ENCODE assay signal across 8 cellular contexts in genomic region chr12:51172515-51173431, GRCh38. TPM values are rescaled to one million over a fixed set of nuclear protein-coding genes. Genes with fewer than 3 reads are reported as not detected.
A peak's percentile ranks its signal among the peaks of the same experiment; 100 is the strongest.
DNase-seq lines count a peak whose midpoint lies in the region; ATAC-seq and TF ChIP-seq lines count a peak whose summit lies in the region.

Gene TFCP2 (minus strand): TSS chr12:51173135. CDS start chr12:51172422, 713 bp downstream.

- H3K4me3 ChIP-seq in DOHH2 (ENCODE audit: low read length) (peak within 1 kb of the TSS; percentile 89), GM23248 (peak within 1 kb of the TSS; percentile 90), Karpas-422 (ENCODE audit: low read length) (peak within 1 kb of the TSS; percentile 95), fibroblast of mammary gland (ENCODE audit: control insufficient read depth, low read depth, low read length) (peak within 1 kb of the TSS; percentile 96)

- no peaks in the 10 kb centered on the region for H3K9me3 Mint-ChIP-seq in activated T-helper 2 cell treated with anti-CD3 and anti-CD28 coated beads, Interferon-gamma antibody, Interleukin-2, Interleukin-4, amounts not matched to agents 10 μg/mL and 5 μg/mL and 100 μg/mL, durations not matched to agents 14 hours and 24 hours and 36 hours
- H3K9me3 Mint-ChIP-seq in naive thymus-derived CD8-positive, alpha-beta T cell, result no peaks in the 10 kb centered on the region
- H3K9me3 Mint-ChIP-seq in stimulated activated naive B cell treated with anti-CD40 and anti-IgM and Interleukin-4, amounts not matched to agents 10 μg/mL and 1 μg/mL and 100 μg/mL, for 72 hours, result no peaks in the 10 kb centered on the region

- no peaks in the 10 kb centered on the region for H3K9me3 ChIP-seq in DOHH2 (ENCODE audit: control insufficient read depth, insufficient read depth, low read length)
- no peaks in the 10 kb centered on the region for H3K9me3 ChIP-seq in GM23248 (ENCODE audit: low read depth)
- H3K9me3 ChIP-seq in Karpas-422 (ENCODE audit: low read length), result no peaks in the 10 kb centered on the region

- ATAC-seq in naive thymus-derived CD8-positive, alpha-beta T cell, result peak; percentile 98
- ATAC-seq in stimulated activated naive B cell treated with anti-CD40 and anti-IgM and Interleukin-4, amounts not matched to agents 10 μg/mL and 1 μg/mL and 100 μg/mL, for 72 hours (replicated peaks), result peak; percentile 95 to 98

- no peaks in the 10 kb centered on the region for H3K27me3 Mint-ChIP-seq in activated T-helper 2 cell treated with anti-CD3 and anti-CD28 coated beads, Interferon-gamma antibody, Interleukin-2, Interleukin-4, amounts not matched to agents 10 μg/mL and 5 μg/mL and 100 μg/mL, durations not matched to agents 14 hours and 24 hours and 36 hours (ENCODE audit: low read depth)
- no peaks in the 10 kb centered on the region for H3K27me3 Mint-ChIP-seq in naive thymus-derived CD8-positive, alpha-beta T cell
- no peaks in the 10 kb centered on the region for H3K27me3 Mint-ChIP-seq in stimulated activated naive B cell treated with anti-CD40 and anti-IgM and Interleukin-4, amounts not matched to agents 10 μg/mL and 1 μg/mL and 100 μg/mL, for 72 hours

- WGBS in GM23248 (ENCODE audit: low coverage in 1 of 2, low lambda C conversion rate in 2 of 2, missing lambda C conversion rate in 2 of 2), 2 experiments, result 1 to 2% methylated on average over 55 to 57 of the region's 58 CpGs

- H3K9me2 ChIP-seq in DOHH2 (replicated peaks; ENCODE audit: control insufficient read depth, low read length), result no peaks in the 10 kb centered on the region
- H3K9me2 ChIP-seq in GM23248 (ENCODE audit: insufficient read depth), result no peaks in the 10 kb centered on the region
- no peaks in the 10 kb centered on the region for H3K9me2 ChIP-seq in Karpas-422 (replicated peaks; ENCODE audit: insufficient read depth, low read length)

- peak; percentile 64 for TF ChIP-seq POLR2A in Raji (IDR thresholded peaks at IDR 0.05; ENCODE audit: insufficient read depth, low read depth, low read length)

- 0 out of 2 replicates have a peak, but pooled peaks cover 2% of the 10 kb centered on the region for H3K27me3 ChIP-seq in DOHH2 (ENCODE audit: control insufficient read depth, low read length)
- no peaks in the 10 kb centered on the region for H3K27me3 ChIP-seq in GM23248 (replicated peaks; ENCODE audit: insufficient read depth)
- no peaks in the 10 kb centered on the region for H3K27me3 ChIP-seq in Karpas-422 (ENCODE audit: low read length)

- peak within 1 kb of the TSS; percentile 95 for H3K9ac ChIP-seq in GM23248
- H3K9ac ChIP-seq in Karpas-422 (ENCODE audit: low read length), result peak within 1 kb of the TSS; percentile 95

- H3F3A ChIP-seq in DOHH2 (ENCODE audit: control insufficient read depth, insufficient read depth), result 0 out of 2 replicates have a peak, but pooled peaks cover 5% of the 10 kb centered on the region
- peaks cover 13% of the 10 kb centered on the region; the same call in 1 of the 2 replicates for H3F3A ChIP-seq in GM23248 (ENCODE audit: insufficient read depth)

- H2AFZ ChIP-seq in GM23248 (peak within 1 kb of the TSS; percentile 98), Karpas-422 (ENCODE audit: low read length) (peak within 1 kb of the TSS; percentile 88; the same call in 1 of the 2 replicates)

- peak within 1 kb of the TSS; percentile 71 for H3K27ac Mint-ChIP-seq in activated T-helper 2 cell treated with anti-CD3 and anti-CD28 coated beads, Interferon-gamma antibody, Interleukin-2, Interleukin-4, amounts not matched to agents 10 μg/mL and 5 μg/mL and 100 μg/mL, durations not matched to agents 14 hours and 24 hours and 36 hours
- H3K27ac Mint-ChIP-seq in naive thymus-derived CD8-positive, alpha-beta T cell, result peak within 1 kb of the TSS in 7 of 10 donors; percentile 75 to 94 (median 88)
- H3K27ac Mint-ChIP-seq in stimulated activated naive B cell treated with anti-CD40 and anti-IgM and Interleukin-4, amounts not matched to agents 10 μg/mL and 1 μg/mL and 100 μg/mL, for 72 hours, result peak within 1 kb of the TSS; percentile 77

- DNase-seq in GM23248 (peak; percentile 99), Karpas-422 (peak; percentile 97), fibroblast of mammary gland (ENCODE audit: low read depth) (peak; percentile 96)
- peak; percentile 93 for DNase-seq in activated T-helper 2 cell treated with anti-CD3 and anti-CD28 coated beads, Interferon-gamma antibody, Interleukin-2, Interleukin-4, amounts not matched to agents 10 μg/mL and 5 μg/mL and 100 μg/mL, durations not matched to agents 14 hours and 24 hours and 36 hours (ENCODE audit: low spot score)
- DNase-seq in naive thymus-derived CD8-positive, alpha-beta T cell, result peak; percentile 84 to 96 (median 92)
- peak; percentile 92 for DNase-seq in stimulated activated naive B cell treated with anti-CD40 and anti-IgM and Interleukin-4, amounts not matched to agents 10 μg/mL and 1 μg/mL and 100 μg/mL, for 72 hours

- POLR2A ChIA-PET in naive thymus-derived CD8-positive, alpha-beta T cell (lab: Charles Lee), result interaction anchor here (0.6 to 2.2 kb wide), 5 partner anchors 22 to 90 kb away, joined by 3 to 12 read pairs (median 5); partner anchors contain the start of genes CSRNP2, DAZAP2 and POU6F1

- peaks cover 38% of the 10 kb centered on the region for H3K79me2 ChIP-seq in DOHH2 (ENCODE audit: control insufficient read depth, low read length)
- H3K79me2 ChIP-seq in GM23248 (ENCODE audit: insufficient read depth), result peaks cover 47% of the 10 kb centered on the region
- H3K79me2 ChIP-seq in Karpas-422 (ENCODE audit: low read length), result peaks cover 50% of the 10 kb centered on the region

- peak within 1 kb of the TSS; percentile 80 for H3K4me3 Mint-ChIP-seq in activated T-helper 2 cell treated with anti-CD3 and anti-CD28 coated beads, Interferon-gamma antibody, Interleukin-2, Interleukin-4, amounts not matched to agents 10 μg/mL and 5 μg/mL and 100 μg/mL, durations not matched to agents 14 hours and 24 hours and 36 hours (ENCODE audit: low read depth)
- H3K4me3 Mint-ChIP-seq in naive thymus-derived CD8-positive, alpha-beta T cell, result peak within 1 kb of the TSS in 8 of 10 donors; percentile 58 to 88 (median 82)
- H3K4me3 Mint-ChIP-seq in stimulated activated naive B cell treated with anti-CD40 and anti-IgM and Interleukin-4, amounts not matched to agents 10 μg/mL and 1 μg/mL and 100 μg/mL, for 72 hours, result peak within 1 kb of the TSS; percentile 74 to 78

- H3K27ac ChIP-seq in DOHH2 (ENCODE audit: low read depth, low read length), result no peak within 1 kb of the TSS
- H3K27ac ChIP-seq in GM23248, result peak within 1 kb of the TSS; percentile 99
- H3K27ac ChIP-seq in Karpas-422 (ENCODE audit: low read length), result peak within 1 kb of the TSS; percentile 59

- H3K4me2 ChIP-seq in DOHH2 (ENCODE audit: low read length), result peak within 1 kb of the TSS; percentile 81
- H3K4me2 ChIP-seq in GM23248 (ENCODE audit: unreplicated experiment), result peak within 1 kb of the TSS; percentile 85
- H3K4me2 ChIP-seq in Karpas-422 (ENCODE audit: low read depth, low read length, poor library complexity, severe bottlenecking), result peak within 1 kb of the TSS; percentile 92

- H3K4me1 ChIP-seq in DOHH2 (ENCODE audit: control insufficient read depth, low read length) (peaks cover 12% of the 10 kb centered on the region), GM23248 (ENCODE audit: insufficient read depth) (peaks cover 14% of the 10 kb centered on the region), Karpas-422 (ENCODE audit: low read length) (peaks cover 14% of the 10 kb centered on the region)

- H3K36me3 Mint-ChIP-seq in activated T-helper 2 cell treated with anti-CD3 and anti-CD28 coated beads, Interferon-gamma antibody, Interleukin-2, Interleukin-4, amounts not matched to agents 10 μg/mL and 5 μg/mL and 100 μg/mL, durations not matched to agents 14 hours and 24 hours and 36 hours (ENCODE audit: low read depth), result peaks cover 13% of the 10 kb centered on the region
- peaks cover 0 to 2% (median 0%) of the 10 kb centered on the region in 3 donors for H3K36me3 Mint-ChIP-seq in naive thymus-derived CD8-positive, alpha-beta T cell
- peaks cover 0 to 6% of the 10 kb centered on the region in 2 donors for H3K36me3 Mint-ChIP-seq in stimulated activated naive B cell treated with anti-CD40 and anti-IgM and Interleukin-4, amounts not matched to agents 10 μg/mL and 1 μg/mL and 100 μg/mL, for 72 hours

- in situ Hi-C loops in GM23248 (cut with MboI), result no loop called here

- 0 out of 2 replicates have a peak, but pooled peaks cover 3% of the 10 kb centered on the region for H3K36me3 ChIP-seq in DOHH2 (ENCODE audit: control insufficient read depth, low read length)
- no peaks in the 10 kb centered on the region for H3K36me3 ChIP-seq in GM23248 (ENCODE audit: low read depth)
- H3K36me3 ChIP-seq in Karpas-422 (ENCODE audit: insufficient read depth, low read length), result no peaks in the 10 kb centered on the region

- intact Hi-C loops in activated T-helper 2 cell treated with anti-CD3 and anti-CD28 coated beads, Interferon-gamma antibody, Interleukin-2, Interleukin-4, amounts not matched to agents 10 μg/mL and 5 μg/mL and 100 μg/mL, durations not matched to agents 14 hours and 24 hours and 36 hours (cut with micrococcal nuclease), result loop anchor here (2.0 to 5.0 kb wide), 3 partner anchors 46 to 90 kb away; partner anchors contain the start of genes CSRNP2, DAZAP2 and POU6F1

- peaks cover 10% of the 10 kb centered on the region for H3K4me1 Mint-ChIP-seq in activated T-helper 2 cell treated with anti-CD3 and anti-CD28 coated beads, Interferon-gamma antibody, Interleukin-2, Interleukin-4, amounts not matched to agents 10 μg/mL and 5 μg/mL and 100 μg/mL, durations not matched to agents 14 hours and 24 hours and 36 hours (ENCODE audit: low read depth)
- H3K4me1 Mint-ChIP-seq in naive thymus-derived CD8-positive, alpha-beta T cell, result peaks cover 6 to 18% (median 15%) of the 10 kb centered on the region in 4 donors
- peaks cover under 1 to 4% of the 10 kb centered on the region in 2 donors for H3K4me1 Mint-ChIP-seq in stimulated activated naive B cell treated with anti-CD40 and anti-IgM and Interleukin-4, amounts not matched to agents 10 μg/mL and 1 μg/mL and 100 μg/mL, for 72 hours

- H4K20me1 ChIP-seq in DOHH2 (ENCODE audit: control insufficient read depth, insufficient read depth, low read depth, low read length) (no peaks in the 10 kb centered on the region), GM23248 (ENCODE audit: insufficient read depth) (no peaks in the 10 kb centered on the region), Karpas-422 (ENCODE audit: insufficient read depth, low read depth, low read length) (no peaks in the 10 kb centered on the region)

- no peak for TF ChIP-seq CTCF in DOHH2 (IDR thresholded peaks at IDR 0.05; ENCODE audit: low read depth, low read length, poor library complexity, severe bottlenecking)
- no peak for TF ChIP-seq CTCF in fibroblast of mammary gland (conservative IDR thresholded peaks at IDR 0.05; ENCODE audit: control insufficient read depth, insufficient read depth, low read depth, low read length)

RNA-seq across cellular contexts. Expression of gene TFCP2, which starts in this region (rescaled TPM):
- total RNA-seq in GM23248 (2014; rRNA removed; shearing (Covaris generic)), result 9.0 and 20.2 TPM in 2 replicates
- 10.8 and 12.4 TPM in 2 replicates for polyA plus RNA-seq in GM23248 (2016; fragmentation: Nextera tagmentation; extraction: Ambion mirVana)
- 17.9 and 26.5 TPM in 2 replicates for total RNA-seq in Karpas-422 (2014; rRNA removed; shearing (Covaris generic); ENCODE audit: low replicate concordance)
- 42.2 and 44.2 TPM in 2 replicates for total RNA-seq in activated T-helper 2 cell treated with anti-CD3 and anti-CD28 coated beads, Interferon-gamma antibody, Interleukin-2, Interleukin-4, amounts not matched to agents 10 μg/mL and 5 μg/mL and 100 μg/mL, durations not matched to agents 14 hours and 24 hours and 36 hours
- 10 to 100 TPM; 33.6 to 34.9 TPM for total RNA-seq in naive thymus-derived CD8-positive, alpha-beta T cell
- 10 to 100 TPM in 1 of 3 donors, 1 to 10 TPM in 2; 8.0 to 16.7 (median 9.9) TPM for polyA plus RNA-seq in naive thymus-derived CD8-positive, alpha-beta T cell
